In genomic region chr10:49164587-49165188, GRCh38 we compare ENCODE assay signal across 9 cellular contexts. TPM values are rescaled to one million over a fixed set of nuclear protein-coding genes. Genes with fewer than 3 reads are reported as not detected.
DNase-seq lines count a peak whose midpoint lies in the region; ATAC-seq, FAIRE-seq and TF ChIP-seq lines count a peak whose summit lies in the region.
"Had no signal": no experiment of that assay in that cellular context is flagged by ENCODE, and none has a peak within 500 bp of the region (broad histone marks: within the 10 kb centered on the region; RNA-seq: fewer than 3 reads in every experiment).

No MANE protein-coding gene starts in this region.

- POLR2A ChIA-PET in activated CD4-positive, alpha-beta memory T cell treated with anti-CD3 and anti-CD28 coated beads for 36 hours (lab: Charles Lee): interaction anchor here (0.5 kb wide), 1 partner anchor 79 kb away, joined by 4 read pairs; no protein-coding TSS in a partner anchor

- H3K9me3 ChIP-seq in pancreas: no peaks in the 10 kb centered on the region

- H3K27me3 Mint-ChIP-seq in activated CD4-positive, alpha-beta memory T cell treated with anti-CD3 and anti-CD28 coated beads for 36 hours: peaks cover 6% of the 10 kb centered on the region

- intact Hi-C loops in activated CD4-positive, alpha-beta memory T cell treated with anti-CD3 and anti-CD28 coated beads for 36 hours (cut with micrococcal nuclease): loop anchor here (2.0 to 5.0 kb wide), 4 partner anchors 87 to 506 kb away; no protein-coding TSS in a partner anchor
- intact Hi-C loops in pancreas (cut with DNase I): loop anchor here in 2 of 3 donors (10.0 kb wide), 1 partner anchor 180 kb away; no protein-coding TSS in a partner anchor

- peaks cover 33% of the 10 kb centered on the region for H3K36me3 Mint-ChIP-seq in activated CD4-positive, alpha-beta memory T cell treated with anti-CD3 and anti-CD28 coated beads for 36 hours

- H3K4me1 Mint-ChIP-seq in activated CD4-positive, alpha-beta memory T cell treated with anti-CD3 and anti-CD28 coated beads for 36 hours (ENCODE audit: low read depth): peaks cover 41% of the 10 kb centered on the region

- no peaks in the 10 kb centered on the region for H3K27me3 ChIP-seq in pancreas

- 29 to 34% methylated on average over 9 of the region's 9 CpGs for whole genome bisulfite sequencing in pancreas, 2 donors

- no peaks in the 10 kb centered on the region for H3K4me1 ChIP-seq in pancreas

- no peak overlapping the region for H3K4me3 Mint-ChIP-seq in activated CD4-positive, alpha-beta memory T cell treated with anti-CD3 and anti-CD28 coated beads for 36 hours

- H3K27ac Mint-ChIP-seq in activated CD4-positive, alpha-beta memory T cell treated with anti-CD3 and anti-CD28 coated beads for 36 hours: peak overlapping the region; percentile 14

- FAIRE-seq in pancreas (lab: Jason Lieb, UNC): no peak
- FAIRE-seq in RCC 7860 (lab: Jason Lieb, UNC): no peak

- TF ChIP-seq EP300 in Ishikawa (IDR thresholded peaks at IDR 0.05; ENCODE audit: borderline replicate concordance): no peak

- peak; percentile 67 for DNase-seq in GM03348 (ENCODE audit: low spot score)
- DNase-seq in activated CD4-positive, alpha-beta memory T cell treated with anti-CD3 and anti-CD28 coated beads for 36 hours: peak; percentile 60
- peak; percentile 44 for DNase-seq in fibroblast of the aortic adventitia (ENCODE audit: low read depth)
- DNase-seq in pancreas: peak in 3 of 6 donors; percentile 13 to 35 (median 24)
- no peak for DNase-seq in RCC 7860 (ENCODE audit: low spot score)
- DNase-seq in amniotic stem cell (lab: John Stamatoyannopoulos, UW): no peak

- H3K36me3 ChIP-seq in pancreas: no peaks in the 10 kb centered on the region

- TF ChIP-seq RAD21 in Ishikawa (IDR thresholded peaks at IDR 0.05; ENCODE audit: low read depth): peak; percentile 61

- no peaks in the 10 kb centered on the region for H3K9me3 Mint-ChIP-seq in activated CD4-positive, alpha-beta memory T cell treated with anti-CD3 and anti-CD28 coated beads for 36 hours

- H3K27ac ChIP-seq in pancreas: no peak overlapping the region
- H3K27ac ChIP-seq: skin epidermis had no signal

- peak; percentile 85 for ATAC-seq in GM21390 (IDR thresholded peaks at IDR 0.05; ENCODE audit: unreplicated experiment)
- ATAC-seq in pancreas: peak in 3 of 4 donors; percentile 74 to 84 (median 83)

- TF ChIP-seq CTCF in fibroblast of the aortic adventitia (IDR thresholded peaks at IDR 0.05; ENCODE audit: insufficient read depth, low read length) (peak; percentile 84), pancreas (IDR thresholded peaks at IDR 0.05) (peak; percentile 13 to 45 (median 28))

- CTCF ChIA-PET in activated CD4-positive, alpha-beta memory T cell treated with anti-CD3 and anti-CD28 coated beads for 36 hours (lab: Charles Lee): interaction anchor here (0.6 to 1.3 kb wide), 11 partner anchors 9 to 507 kb away, joined by 3 to 6 read pairs (median 3); no protein-coding TSS in a partner anchor

- H3K4me3 ChIP-seq in fibroblast of the aortic adventitia (ENCODE audit: low read depth, low read length) (no peak overlapping the region), pancreas (no peak overlapping the region)
- H3K4me3 ChIP-seq: skin epidermis had no signal

TF ChIP-seq in Ishikawa, 13 proteins besides CTCF, POLR2A, EP300 and RAD21:
- TF ChIP-seq CREB1 (IDR thresholded peaks at IDR 0.05; ENCODE audit: low read depth) (no peak), NFIC (IDR thresholded peaks at IDR 0.05) (no peak), TCF12 (IDR thresholded peaks at IDR 0.05; ENCODE audit: low read depth) (no peak), REST (IDR thresholded peaks at IDR 0.05; ENCODE audit: low read depth) (no peak)

RNA-seq across cellular contexts. Expression of gene TMEM273, which starts 23.5 kb away (rescaled TPM):
- 100 to 1,000 TPM; 106 to 108 TPM for total RNA-seq in activated CD4-positive, alpha-beta memory T cell treated with anti-CD3 and anti-CD28 coated beads for 36 hours
- total RNA-seq in fibroblast of the aortic adventitia (ENCODE audit: low replicate concordance): 0.57 TPM in 1 of 2 replicates, not detected in the other
- total RNA-seq in pancreas: 1 to 10 TPM in 4 of 6 donors, under 1 TPM in 2; 0.91 to 7.5 (median 1.6) TPM
- 1 to 10 TPM; 4.0 to 5.5 TPM for polyA plus RNA-seq in pancreas

RNA-seq across cellular contexts. Expression of gene FAM170B, which starts 30.9 kb away (rescaled TPM):
- total RNA-seq in activated CD4-positive, alpha-beta memory T cell treated with anti-CD3 and anti-CD28 coated beads for 36 hours: not detected
- not detected in 2 replicates for total RNA-seq in fibroblast of the aortic adventitia (ENCODE audit: low replicate concordance)
- not detected for total RNA-seq in pancreas
- polyA plus RNA-seq in pancreas: not detected

RNA-seq across cellular contexts. Expression of gene VSTM4, which starts 49.4 kb away (rescaled TPM):
- total RNA-seq in activated CD4-positive, alpha-beta memory T cell treated with anti-CD3 and anti-CD28 coated beads for 36 hours: under 1 TPM; 0.10 to 0.24 TPM
- total RNA-seq in fibroblast of the aortic adventitia (ENCODE audit: low replicate concordance): 4.7 and 6.5 TPM in 2 replicates
- total RNA-seq in pancreas: 1 to 10 TPM in 3 of 6 donors, under 1 TPM in 3; 0.32 to 2.4 (median 0.74) TPM
- polyA plus RNA-seq in pancreas: under 1 TPM; 0.54 to 0.61 TPM

Comparison
In these comparisons a context has a peak if more than half of its experiments do, and no peak if none do; other contexts are left out.
1. DNase-seq: peak in GM03348 (single experiment), activated CD4-positive, alpha-beta memory T cell treated with anti-CD3 and anti-CD28 coated beads for 36 hours (single experiment) and fibroblast of the aortic adventitia (single experiment); none in RCC 7860 (single experiment) and amniotic stem cell (single experiment).
2. RNA of gene TMEM273, which starts 23.5 kb away (total RNA-seq): 106 to 108 TPM in activated CD4-positive, alpha-beta memory T cell treated with anti-CD3 and anti-CD28 coated beads for 36 hours; 0.91 to 7.5 TPM in pancreas and 0.57 TPM in fibroblast of the aortic adventitia; every median in the first group is over 10 times any median in the second.